ENCODE assay signal across 9 cellular contexts in genomic region chr6:155171747-155172191, GRCh38.
DNase-seq lines count a peak whose midpoint lies in the region; TF ChIP-seq lines count a peak whose summit lies in the region.
"Had no signal": no experiment of that assay in that cellular context is flagged by ENCODE, and none has a peak within 500 bp of the region (broad histone marks: within the 10 kb centered on the region; RNA-seq: fewer than 3 reads in every experiment).

No MANE protein-coding gene starts in this region.

- peak overlapping the region; percentile 12 for H3K27ac ChIP-seq in left ventricle myocardium inferior (replicated peaks)
- peak overlapping the region; percentile 59 for H3K27ac ChIP-seq in effector memory CD4-positive, alpha-beta T cell (ENCODE audit: insufficient read depth, low read length, poor library complexity, severe bottlenecking)

- H3K36me3 ChIP-seq in left ventricle myocardium inferior: no peaks in the 10 kb centered on the region
- H3K36me3 ChIP-seq in effector memory CD4-positive, alpha-beta T cell (ENCODE audit: control insufficient read depth, insufficient read depth, low read length): no peaks in the 10 kb centered on the region

- H3K27ac Mint-ChIP-seq in progenitor cell of endocrine pancreas: no peak overlapping the region

- H3K9me3 Mint-ChIP-seq in progenitor cell of endocrine pancreas (ENCODE audit: low read depth): no peaks in the 10 kb centered on the region
- H3K9me3 Mint-ChIP-seq: neural crest cell had no signal

- no peaks in the 10 kb centered on the region for H3K27me3 Mint-ChIP-seq in progenitor cell of endocrine pancreas

- H3K9me3 ChIP-seq in left ventricle myocardium inferior (replicated peaks): no peaks in the 10 kb centered on the region
- no peaks in the 10 kb centered on the region for H3K9me3 ChIP-seq in effector memory CD4-positive, alpha-beta T cell (ENCODE audit: control insufficient read depth, low read length)

- intact Hi-C loops in left ventricle myocardium inferior (cut with micrococcal nuclease): no loop called here
- intact Hi-C loops in cardiac septum (cut with DNase I): loop anchor here (5.0 kb wide), 1 partner anchor 494 kb away; no protein-coding TSS in a partner anchor

- CTCF ChIA-PET in GM10248 (lab: Yijun Ruan, JAX): interaction anchor here (0.8 to 5.2 kb wide), 9 partner anchors 10 to 496 kb away, joined by 3 to 79 read pairs (median 8); no protein-coding TSS in a partner anchor

- H3K4me1 Mint-ChIP-seq in progenitor cell of endocrine pancreas (ENCODE audit: low read depth): no peaks in the 10 kb centered on the region

- H3K4me1 ChIP-seq in left ventricle myocardium inferior: peaks cover 15% of the 10 kb centered on the region
- H3K4me1 ChIP-seq in effector memory CD4-positive, alpha-beta T cell (ENCODE audit: control insufficient read depth, insufficient read depth, low read length, poor library complexity, severe bottlenecking): peaks cover 12% of the 10 kb centered on the region

- POLR2A ChIA-PET in GM10248 (lab: Yijun Ruan, JAX): interaction anchor here (0.7 to 1.1 kb wide), 2 partner anchors 11 to 13 kb away, joined by 3 to 5 read pairs; no protein-coding TSS in a partner anchor

- TF ChIP-seq CTCF in left ventricle myocardium inferior (IDR thresholded peaks at IDR 0.05; ENCODE audit: borderline replicate concordance): no peak
- TF ChIP-seq CTCF in GM10248 (IDR thresholded peaks at IDR 0.05; ENCODE audit: control extremely low read depth, extremely low read depth, low read depth, missing control alignments): no peak
- no peak for TF ChIP-seq CTCF in progenitor cell of endocrine pancreas (IDR thresholded peaks at IDR 0.05; ENCODE audit: unreplicated experiment)

- DNase-seq in left ventricle myocardium inferior: no peak
- DNase-seq in cardiac septum (ENCODE audit: low spot score): no peak
- DNase-seq in NCI-H2081 treated with DMSO at 0.1 percent for 48 hours (lab: John Stamatoyannopoulos, UW): peak; percentile 17
- no peak for DNase-seq in effector memory CD4-positive, alpha-beta T cell
- peak; percentile 60 for DNase-seq in superior temporal gyrus (ENCODE audit: extremely low spot score)
- DNase-seq in NCI-H1436 treated with DMSO at 0.1 percent for 48 hours (lab: John Stamatoyannopoulos, UW): no peak
- no peak for DNase-seq in GM10248 (ENCODE audit: extremely low spot score)
- no peak for DNase-seq in progenitor cell of endocrine pancreas (ENCODE audit: low spot score, unreplicated experiment)

- H3K4me3 ChIP-seq in left ventricle myocardium inferior: peak overlapping the region; percentile 11
- peak overlapping the region; percentile 9 for H3K4me3 ChIP-seq in effector memory CD4-positive, alpha-beta T cell (ENCODE audit: insufficient read depth, low read depth, low read length, poor library complexity, severe bottlenecking)

- no peak overlapping the region for H3K4me3 Mint-ChIP-seq in progenitor cell of endocrine pancreas (ENCODE audit: low read depth)

- no peaks in the 10 kb centered on the region for H3K27me3 ChIP-seq in left ventricle myocardium inferior (ENCODE audit: low read depth)
- no peaks in the 10 kb centered on the region for H3K27me3 ChIP-seq in effector memory CD4-positive, alpha-beta T cell (replicated peaks; ENCODE audit: control insufficient read depth, insufficient read depth, low read length, poor library complexity, severe bottlenecking)

- no peaks in the 10 kb centered on the region for H3K36me3 Mint-ChIP-seq in progenitor cell of endocrine pancreas (ENCODE audit: insufficient read depth)

Comparison
In these comparisons a context has a peak if more than half of its experiments do, and no peak if none do; other contexts are left out.
1. DNase-seq: peak in NCI-H2081 treated with DMSO at 0.1 percent for 48 hours (single experiment) and superior temporal gyrus (single experiment); none in left ventricle myocardium inferior (single experiment), cardiac septum (single experiment), effector memory CD4-positive, alpha-beta T cell (0 of 3), NCI-H1436 treated with DMSO at 0.1 percent for 48 hours (single experiment), GM10248 (single experiment) and progenitor cell of endocrine pancreas (single experiment).